ENCODE assay signal across 8 cellular contexts in the genomic region with DNA sequence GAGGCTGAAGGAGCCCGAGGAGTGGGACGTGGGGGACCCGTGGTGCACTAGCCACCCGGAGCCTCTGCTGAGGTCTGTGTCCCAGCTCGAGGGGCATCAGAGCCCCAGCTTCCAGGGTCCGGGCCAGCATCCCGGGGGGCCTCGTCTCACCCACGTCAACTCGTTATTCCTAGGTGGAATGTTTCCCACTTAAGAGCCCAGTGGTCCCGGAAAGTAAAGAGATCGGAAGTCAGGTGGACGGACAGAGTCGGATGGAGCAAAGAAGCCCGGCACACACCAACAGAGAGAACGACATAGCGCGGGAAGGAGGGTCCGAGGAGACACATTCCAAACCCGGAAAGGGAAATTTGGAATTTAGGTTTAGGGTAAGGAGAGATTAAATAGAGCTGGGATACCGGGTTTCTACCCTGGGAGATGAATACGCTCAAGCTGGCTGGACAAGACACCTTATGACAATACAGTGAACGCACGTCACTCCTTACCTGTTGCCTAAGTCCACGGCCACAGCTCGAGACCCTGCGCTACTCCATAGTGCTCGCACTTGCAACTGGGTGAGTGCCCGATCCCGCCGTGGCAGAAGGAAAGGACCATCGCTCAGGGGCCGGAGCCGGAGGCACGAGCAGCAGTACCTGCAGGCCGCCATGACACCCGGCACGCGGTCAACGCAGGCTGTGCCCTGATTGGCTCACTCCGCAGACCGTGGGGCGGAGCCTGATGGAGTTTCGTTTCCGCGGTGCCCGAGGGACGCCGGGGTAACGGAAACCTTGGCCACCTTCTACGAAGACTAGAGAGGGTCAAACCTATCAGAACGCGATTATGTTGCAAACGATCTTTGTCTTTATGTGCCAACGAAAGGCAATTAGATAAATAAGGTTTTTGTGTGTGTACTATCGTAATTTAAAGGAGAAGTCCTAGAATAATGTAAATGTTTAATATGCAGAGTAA. TPM values are rescaled to one million over a fixed set of nuclear protein-coding genes. Genes with fewer than 3 reads are reported as not detected.
A peak's percentile ranks its signal among the peaks of the same experiment; 100 is the strongest.
DNase-seq lines count a peak whose midpoint lies in the region; ATAC-seq lines count a peak whose summit lies in the region.

Gene PNPT1, minus strand, starts transcription at position 664 of the 945 bp plus-strand sequence. Its CDS starts 21 bp downstream, at position 643.

- CTCF ChIA-PET in CD8-positive, alpha-beta memory T cell (lab: Charles Lee): no interaction called here

- POLR2A ChIA-PET in CD8-positive, alpha-beta memory T cell (lab: Charles Lee): no interaction called here

- no peaks in the 10 kb centered on the region for H3K9me3 Mint-ChIP-seq in CD8-positive, alpha-beta memory T cell
- no peaks in the 10 kb centered on the region for H3K9me3 Mint-ChIP-seq in effector memory CD8-positive, alpha-beta T cell
- H3K9me3 Mint-ChIP-seq in memory B cell: no peaks in the 10 kb centered on the region

- H3K4me3 ChIP-seq in CD8-positive, alpha-beta memory T cell (ENCODE audit: low read length): peak within 1 kb of the TSS; percentile 100

- no peaks in the 10 kb centered on the region for H3K27me3 ChIP-seq in CD8-positive, alpha-beta memory T cell (ENCODE audit: insufficient read depth, low read length, poor library complexity, severe bottlenecking)

- peak; percentile 99 for ATAC-seq in GM19468 (IDR thresholded peaks at IDR 0.05; ENCODE audit: extremely low read depth, unreplicated experiment)
- peak; percentile 100 for ATAC-seq in effector memory CD8-positive, alpha-beta T cell (replicated peaks)
- ATAC-seq in memory B cell (ENCODE audit: low read depth): peak; percentile 100

- peaks cover 18% of the 10 kb centered on the region for H3K4me1 ChIP-seq in CD8-positive, alpha-beta memory T cell (ENCODE audit: insufficient read depth, low read length)

- no peaks in the 10 kb centered on the region for H3K27me3 Mint-ChIP-seq in CD8-positive, alpha-beta memory T cell
- no peaks in the 10 kb centered on the region for H3K27me3 Mint-ChIP-seq in effector memory CD8-positive, alpha-beta T cell
- peaks cover under 1% of the 10 kb centered on the region for H3K27me3 Mint-ChIP-seq in memory B cell

- no peaks in the 10 kb centered on the region for H3K9me3 ChIP-seq in CD8-positive, alpha-beta memory T cell (ENCODE audit: low read length)

- peak within 1 kb of the TSS; percentile 76 for H3K27ac ChIP-seq in CD8-positive, alpha-beta memory T cell (ENCODE audit: low read depth, low read length)

- DNase-seq in CD8-positive, alpha-beta memory T cell: peak; percentile 85 to 93 (median 89)
- peak; percentile 73 for DNase-seq in HS-5 (ENCODE audit: low read depth)
- DNase-seq in NK-92 treated with Interleukin-12 subunit alpha and Interleukin-12 subunit beta, amount 100 ng/mL, for 24 hours (lab: John Stamatoyannopoulos, UW): peak; percentile 84
- peak; percentile 97 for DNase-seq in activated CD8-positive, alpha-beta memory T cell treated with anti-CD3 and anti-CD28 coated beads for 24 hours
- DNase-seq in effector memory CD8-positive, alpha-beta T cell: peak; percentile 85 to 90 (median 85)
- DNase-seq in memory B cell (ENCODE audit: low spot score in 2 of 2): peak; percentile 85 to 86
- peak; percentile 86 for DNase-seq in stimulated activated CD8-positive, alpha-beta memory T cell treated with anti-CD3 and anti-CD28 coated beads, Interleukin-12 subunit alpha, Interleukin-12 subunit beta, amount 100 ng/mL, for 24 hours (ENCODE audit: extremely low read depth)

- H3K27ac Mint-ChIP-seq in CD8-positive, alpha-beta memory T cell: peak within 1 kb of the TSS; percentile 88 to 96 (median 94)
- H3K27ac Mint-ChIP-seq in effector memory CD8-positive, alpha-beta T cell: peak within 1 kb of the TSS; percentile 91 to 94
- H3K27ac Mint-ChIP-seq in memory B cell: peak within 1 kb of the TSS; percentile 87

- peak within 1 kb of the TSS; percentile 96 to 99 (median 98) for H3K4me3 Mint-ChIP-seq in CD8-positive, alpha-beta memory T cell
- peak within 1 kb of the TSS; percentile 90 to 97 for H3K4me3 Mint-ChIP-seq in effector memory CD8-positive, alpha-beta T cell
- peak within 1 kb of the TSS; percentile 87 for H3K4me3 Mint-ChIP-seq in memory B cell

- H3K36me3 Mint-ChIP-seq in CD8-positive, alpha-beta memory T cell: peaks cover 0 to 16% (median 7%) of the 10 kb centered on the region in 3 donors
- peaks cover 10% of the 10 kb centered on the region for H3K36me3 Mint-ChIP-seq in effector memory CD8-positive, alpha-beta T cell (ENCODE audit: insufficient read depth)
- peaks cover 6% of the 10 kb centered on the region for H3K36me3 Mint-ChIP-seq in memory B cell

- peaks cover 31 to 55% (median 47%) of the 10 kb centered on the region in 3 donors for H3K4me1 Mint-ChIP-seq in CD8-positive, alpha-beta memory T cell
- H3K4me1 Mint-ChIP-seq in effector memory CD8-positive, alpha-beta T cell (ENCODE audit: low read depth in 2 of 2): peaks cover 20 to 34% of the 10 kb centered on the region in 2 donors
- H3K4me1 Mint-ChIP-seq in memory B cell: peaks cover 20% of the 10 kb centered on the region

- H3K36me3 ChIP-seq in CD8-positive, alpha-beta memory T cell (ENCODE audit: insufficient read depth, low read length): no peaks in the 10 kb centered on the region

RNA-seq across cellular contexts. Expression of gene PNPT1, which starts in this region (rescaled TPM):
- total RNA-seq in CD8-positive, alpha-beta memory T cell: 10 to 100 TPM; 60.2 to 74.9 TPM
- polyA plus RNA-seq in CD8-positive, alpha-beta memory T cell: 24.3 TPM

Comparison
In these comparisons a context has a peak if more than half of its experiments do, and no peak if none do; other contexts are left out.
1. Peak in every context shown above with its lines: DNase-seq, ATAC-seq, H3K4me3 ChIP-seq and H3K27ac ChIP-seq.